ENCODE assay signal across 1 cellular context in genomic region chr12:67237231-67237630, GRCh38.
A peak's percentile ranks its signal among the peaks of the same experiment; 100 is the strongest.
TF ChIP-seq lines count a peak whose summit lies in the region.

No MANE protein-coding gene starts in this region.

TF ChIP-seq in HepG2, 621 proteins besides CTCF, POLR2A, EP300 and RAD21:
- peak; percentile 15; the same call in 1 of the 2 replicates for TF ChIP-seq ETV5 (CRISPR knock-in tag; IDR thresholded peaks at IDR 0.05; ENCODE audit: borderline replicate concordance)
- TF ChIP-seq IKZF4 (CRISPR knock-in tag; IDR thresholded peaks at IDR 0.05; ENCODE audit: borderline replicate concordance, low read depth, not compliant biosample characterization), result no peak
